8 cellular contexts compared by ENCODE assay signal in genomic region chr1:12230549-12231275, GRCh38. TPM values are rescaled to one million over a fixed set of nuclear protein-coding genes. Genes with fewer than 3 reads are reported as not detected.
A peak's percentile ranks its signal among the peaks of the same experiment; 100 is the strongest.
DNase-seq lines count a peak whose midpoint lies in the region; ATAC-seq and TF ChIP-seq lines count a peak whose summit lies in the region.

No MANE protein-coding gene starts in this region.

- POLR2A ChIA-PET in AG04449 (lab: Yijun Ruan, JAX) (no interaction called here), MCF 10A (lab: Yijun Ruan, JAX) (interaction anchor here (0.6 to 1.9 kb wide), 5 partner anchors 56 to 424 kb away, joined by 3 to 12 read pairs (median 3); partner anchors contain the start of genes CLCN6 and DHRS3)

- H3K27me3 Mint-ChIP-seq in MCF 10A (ENCODE audit: insufficient read depth, unreplicated experiment) = no peaks in the 10 kb centered on the region
- H3K27me3 Mint-ChIP-seq in immature natural killer cell (ENCODE audit: low read depth in 3 of 3) = no peaks in the 10 kb centered on the region

- DNase-seq in AG04449 (ENCODE audit: low read depth, low spot score) (no peak), MG63 (peak; percentile 56), MCF 10A (ENCODE audit: unreplicated experiment) (peak; percentile 41), immature natural killer cell (peak in 2 of 3 donors; percentile 10 to 17), SIG-M5 (lab: John Stamatoyannopoulos, UW) (no peak), NCI-H2196 (lab: John Stamatoyannopoulos, UW; ENCODE audit: unreplicated experiment) (no peak)

- peak overlapping the region; percentile 81 for H3K4me3 ChIP-seq in AG04449 (ENCODE audit: low read depth, low read length)
- peak overlapping the region; percentile 87 for H3K4me3 ChIP-seq in MG63
- H3K4me3 ChIP-seq in skin epidermis = peak overlapping the region; percentile 80 to 100 (median 99)

- H3K27ac Mint-ChIP-seq in MCF 10A (ENCODE audit: low read depth, unreplicated experiment) (peak overlapping the region; percentile 88), immature natural killer cell (peak overlapping the region in 4 of 6 donors; percentile 28 to 87 (median 80))

- intact Hi-C loops in MCF 10A (cut with micrococcal nuclease) = loop anchor here (1.0 kb wide), 1 partner anchor 46 kb away; no protein-coding TSS in a partner anchor

- H3K36me3 ChIP-seq in MG63 = peaks cover 8% of the 10 kb centered on the region

- no peaks in the 10 kb centered on the region for H3K4me1 Mint-ChIP-seq in MCF 10A (ENCODE audit: insufficient read depth, unreplicated experiment)
- H3K4me1 Mint-ChIP-seq in immature natural killer cell = peaks cover 16 to 32% of the 10 kb centered on the region in 2 donors

- H3K4me3 Mint-ChIP-seq in MCF 10A (ENCODE audit: unreplicated experiment) (peak overlapping the region; percentile 85), immature natural killer cell (peak overlapping the region; percentile 86 to 90 (median 87))

- peak; percentile 22 for ATAC-seq in GM18909 (IDR thresholded peaks at IDR 0.05; ENCODE audit: poor library complexity, unreplicated experiment)

- TF ChIP-seq CTCF in AG04449 (IDR thresholded peaks at IDR 0.05; ENCODE audit: insufficient read depth, low read length, missing control alignments) (no peak), MCF 10A (IDR thresholded peaks at IDR 0.05; ENCODE audit: unreplicated experiment) (no peak)

- H3K27ac ChIP-seq in skin epidermis = peak overlapping the region; percentile 93 to 99 (median 98)

- no peaks in the 10 kb centered on the region for H3K9me3 ChIP-seq in MG63

- peaks cover 10% of the 10 kb centered on the region for H3K36me3 Mint-ChIP-seq in MCF 10A (ENCODE audit: insufficient read depth, unreplicated experiment)
- H3K36me3 Mint-ChIP-seq in immature natural killer cell = peaks cover 4 to 6% (median 5%) of the 10 kb centered on the region in 3 donors

- no TSS peak for BruUV-seq in MCF 10A (replicated peaks; lab: Mats Ljungman, UMichigan)

- H3K9me3 Mint-ChIP-seq in MCF 10A (ENCODE audit: unreplicated experiment) = no peaks in the 10 kb centered on the region
- no peaks in the 10 kb centered on the region for H3K9me3 Mint-ChIP-seq in immature natural killer cell

- CTCF ChIA-PET in AG04449 (lab: Yijun Ruan, JAX) = interaction anchor here (0.6 to 5.7 kb wide), 7 partner anchors 9 to 428 kb away, joined by 3 to 30 read pairs (median 5); no protein-coding TSS in a partner anchor
- CTCF ChIA-PET in MCF 10A (lab: Yijun Ruan, JAX) = interaction anchor here (0.6 to 1.0 kb wide), 6 partner anchors 77 to 366 kb away, joined by 3 to 7 read pairs (median 3); no protein-coding TSS in a partner anchor

- no peaks in the 10 kb centered on the region for H3K27me3 ChIP-seq in MG63

RNA-seq across cellular contexts. Expression of gene VPS13D, which starts 0.9 kb away (rescaled TPM):
- 12.1 and 16.2 TPM in 2 replicates for total RNA-seq in MG63 (2014; rRNA removed; shearing (Covaris generic); ENCODE audit: low replicate concordance)
- total RNA-seq in MCF 10A (2022) = 36.5 and 39.3 TPM in 2 replicates
- polyA plus RNA-seq in immature natural killer cell = 1 to 10 TPM; 4.2 to 9.9 (median 6.6) TPM

Comparison
In these comparisons a context has a peak if more than half of its experiments do, and no peak if none do; other contexts are left out.
1. DNase-seq: peak in MG63 (single experiment), MCF 10A (single experiment) and immature natural killer cell (2 of 3); none in AG04449 (single experiment), SIG-M5 (single experiment) and NCI-H2196 (single experiment).
2. Peak in every context shown above with its lines, with median percentiles within 50 percentile points of each other: H3K4me3 ChIP-seq.